Comparison of ENCODE assay signal across 13 cellular contexts in the genomic region with DNA sequence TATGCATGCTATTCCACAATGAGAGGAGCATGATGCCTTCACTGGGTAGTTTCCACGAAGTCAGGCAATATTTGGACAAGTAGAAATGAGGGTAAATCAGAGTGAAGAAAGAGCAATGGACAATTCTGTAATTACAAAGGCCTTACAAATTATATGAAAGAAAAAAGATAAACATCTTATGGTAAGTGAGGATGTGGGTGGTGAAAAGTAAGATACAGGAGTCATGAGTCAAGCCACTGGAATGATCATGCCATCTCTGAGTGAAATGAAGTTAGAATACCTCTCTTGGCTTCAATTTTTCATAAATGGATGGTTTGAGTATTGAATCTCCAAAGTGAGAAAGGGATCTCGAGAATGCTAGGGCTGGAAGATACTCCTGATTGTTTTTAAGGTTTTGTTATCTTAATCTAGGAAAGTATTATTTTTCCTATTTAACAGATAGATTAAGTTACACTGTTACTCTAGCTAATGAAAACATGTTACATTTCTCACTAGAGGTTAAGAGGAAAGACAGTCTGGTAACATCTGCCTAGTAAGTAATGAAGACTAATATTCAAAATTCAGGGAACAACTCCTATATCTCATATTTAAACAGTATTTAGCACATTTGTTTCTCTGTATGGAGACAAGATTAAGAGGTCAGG. TPM values are rescaled to one million over a fixed set of nuclear protein-coding genes. Genes with fewer than 3 reads are reported as not detected.
DNase-seq lines count a peak whose midpoint lies in the region; ATAC-seq lines count a peak whose summit lies in the region.
"Had no signal": no experiment of that assay in that cellular context is flagged by ENCODE, and none has a peak within 500 bp of the region (broad histone marks: within the 10 kb centered on the region; RNA-seq: fewer than 3 reads in every experiment).

No MANE protein-coding gene starts in this region.

- peaks cover 20% of the 10 kb centered on the region for H3K36me3 Mint-ChIP-seq in activated CD8-positive, alpha-beta memory T cell treated with anti-CD3 and anti-CD28 coated beads, Interleukin-2, amount 10 ng/mL, durations not matched to agents 7 days and 5 days
- H3K36me3 Mint-ChIP-seq in T-helper 2 cell treated with Interferon-gamma antibody and Interleukin-4, amounts not matched to agents 5 μg/mL and 100 μg/mL, for 36 hours (ENCODE audit: low read depth) = peaks cover 34% of the 10 kb centered on the region
- H3K36me3 Mint-ChIP-seq in stimulated activated naive B cell treated with anti-CD40 and anti-IgM and Interleukin-4, amounts not matched to agents 10 μg/mL and 1 μg/mL and 100 μg/mL, for 72 hours = peaks cover 2 to 7% of the 10 kb centered on the region in 2 donors
- H3K36me3 Mint-ChIP-seq in activated CD4-positive, alpha-beta T cell treated with anti-CD3 and anti-CD28 coated beads for 36 hours (ENCODE audit: low read depth) = peaks cover 3% of the 10 kb centered on the region

- CTCF ChIA-PET in activated CD8-positive, alpha-beta memory T cell treated with anti-CD3 and anti-CD28 coated beads, Interleukin-2, amount 10 ng/mL, durations not matched to agents 7 days and 5 days (lab: Charles Lee) = interaction anchor here (1.2 kb wide), 1 partner anchor 83 kb away, joined by 3 read pairs; no protein-coding TSS in a partner anchor
- CTCF ChIA-PET in activated CD4-positive, alpha-beta T cell treated with anti-CD3 and anti-CD28 coated beads for 36 hours (lab: Charles Lee) = no interaction called here

- H3K4me3 Mint-ChIP-seq in activated CD8-positive, alpha-beta memory T cell treated with anti-CD3 and anti-CD28 coated beads, Interleukin-2, amount 10 ng/mL, durations not matched to agents 7 days and 5 days = peak overlapping the region; percentile 23
- peak overlapping the region; percentile 98 for H3K4me3 Mint-ChIP-seq in T-helper 2 cell treated with Interferon-gamma antibody and Interleukin-4, amounts not matched to agents 5 μg/mL and 100 μg/mL, for 36 hours
- H3K4me3 Mint-ChIP-seq in stimulated activated naive B cell treated with anti-CD40 and anti-IgM and Interleukin-4, amounts not matched to agents 10 μg/mL and 1 μg/mL and 100 μg/mL, for 72 hours = no peak overlapping the region
- H3K4me3 Mint-ChIP-seq in activated CD4-positive, alpha-beta T cell treated with anti-CD3 and anti-CD28 coated beads for 36 hours = no peak overlapping the region

- no peak overlapping the region for H3K27ac Mint-ChIP-seq in activated CD8-positive, alpha-beta memory T cell treated with anti-CD3 and anti-CD28 coated beads, Interleukin-2, amount 10 ng/mL, durations not matched to agents 7 days and 5 days
- H3K27ac Mint-ChIP-seq in T-helper 2 cell treated with Interferon-gamma antibody and Interleukin-4, amounts not matched to agents 5 μg/mL and 100 μg/mL, for 36 hours = peak overlapping the region; percentile 56
- H3K27ac Mint-ChIP-seq in stimulated activated naive B cell treated with anti-CD40 and anti-IgM and Interleukin-4, amounts not matched to agents 10 μg/mL and 1 μg/mL and 100 μg/mL, for 72 hours = peak overlapping the region; percentile 56
- no peak overlapping the region for H3K27ac Mint-ChIP-seq in activated CD4-positive, alpha-beta T cell treated with anti-CD3 and anti-CD28 coated beads for 36 hours

- H3K4me3 ChIP-seq in iPS-11a (ENCODE audit: low read depth, low read length) = peak overlapping the region; percentile 83
- H3K4me3 ChIP-seq: SJSA1 had no signal

- no peak for DNase-seq in activated CD8-positive, alpha-beta memory T cell treated with anti-CD3 and anti-CD28 coated beads, Interleukin-2, amount 10 ng/mL, durations not matched to agents 7 days and 5 days
- DNase-seq in activated CD8-positive, alpha-beta memory T cell treated with anti-CD3 and anti-CD28 coated beads, Interleukin-2, amount 50 U/mL, for 4 hours = no peak
- DNase-seq in T-helper 2 cell treated with Interferon-gamma antibody and Interleukin-4, amounts not matched to agents 5 μg/mL and 100 μg/mL, for 36 hours (ENCODE audit: low spot score) = no peak
- no peak for DNase-seq in stimulated activated naive B cell treated with anti-CD40 and anti-IgM and Interleukin-4, amounts not matched to agents 10 μg/mL and 1 μg/mL and 100 μg/mL, for 72 hours
- no peak for DNase-seq in retina
- no peak for DNase-seq in activated CD4-positive, alpha-beta T cell treated with anti-CD3 and anti-CD28 coated beads for 36 hours
- DNase-seq in activated CD4-positive, CD25-positive, alpha-beta regulatory T cell (lab: John Stamatoyannopoulos, UW) = no peak
- DNase-seq: activated CD8-positive, alpha-beta memory T cell treated with anti-CD3 and anti-CD28 coated beads, Interleukin-2, amount 50 U/mL, for 48 hours; NCI-H146; small intestine; stimulated activated naive CD4-positive, alpha-beta T cell treated with Interleukin-2 at 50 U/mL for 16 hours had no signal

- intact Hi-C loops in activated CD4-positive, alpha-beta T cell treated with anti-CD3 and anti-CD28 coated beads for 36 hours (cut with DNase I, micrococcal nuclease) = no loop called here

- no peaks in the 10 kb centered on the region for H3K9me3 Mint-ChIP-seq in activated CD8-positive, alpha-beta memory T cell treated with anti-CD3 and anti-CD28 coated beads, Interleukin-2, amount 10 ng/mL, durations not matched to agents 7 days and 5 days (ENCODE audit: low read depth)
- H3K9me3 Mint-ChIP-seq in T-helper 2 cell treated with Interferon-gamma antibody and Interleukin-4, amounts not matched to agents 5 μg/mL and 100 μg/mL, for 36 hours = no peaks in the 10 kb centered on the region
- no peaks in the 10 kb centered on the region for H3K9me3 Mint-ChIP-seq in stimulated activated naive B cell treated with anti-CD40 and anti-IgM and Interleukin-4, amounts not matched to agents 10 μg/mL and 1 μg/mL and 100 μg/mL, for 72 hours
- H3K9me3 Mint-ChIP-seq in activated CD4-positive, alpha-beta T cell treated with anti-CD3 and anti-CD28 coated beads for 36 hours (ENCODE audit: low read depth) = no peaks in the 10 kb centered on the region

- POLR2A ChIA-PET in activated CD4-positive, alpha-beta T cell treated with anti-CD3 and anti-CD28 coated beads for 36 hours (lab: Charles Lee) = no interaction called here

- peaks cover 11% of the 10 kb centered on the region for H3K27me3 Mint-ChIP-seq in activated CD8-positive, alpha-beta memory T cell treated with anti-CD3 and anti-CD28 coated beads, Interleukin-2, amount 10 ng/mL, durations not matched to agents 7 days and 5 days
- H3K27me3 Mint-ChIP-seq in T-helper 2 cell treated with Interferon-gamma antibody and Interleukin-4, amounts not matched to agents 5 μg/mL and 100 μg/mL, for 36 hours (ENCODE audit: low read depth) = no peaks in the 10 kb centered on the region
- H3K27me3 Mint-ChIP-seq in stimulated activated naive B cell treated with anti-CD40 and anti-IgM and Interleukin-4, amounts not matched to agents 10 μg/mL and 1 μg/mL and 100 μg/mL, for 72 hours = no peaks in the 10 kb centered on the region
- peaks cover 25% of the 10 kb centered on the region for H3K27me3 Mint-ChIP-seq in activated CD4-positive, alpha-beta T cell treated with anti-CD3 and anti-CD28 coated beads for 36 hours

- peaks cover 44% of the 10 kb centered on the region for H3K4me1 Mint-ChIP-seq in activated CD8-positive, alpha-beta memory T cell treated with anti-CD3 and anti-CD28 coated beads, Interleukin-2, amount 10 ng/mL, durations not matched to agents 7 days and 5 days
- H3K4me1 Mint-ChIP-seq in T-helper 2 cell treated with Interferon-gamma antibody and Interleukin-4, amounts not matched to agents 5 μg/mL and 100 μg/mL, for 36 hours (ENCODE audit: low read depth) = peaks cover 51% of the 10 kb centered on the region
- peaks cover 19 to 30% of the 10 kb centered on the region in 2 donors for H3K4me1 Mint-ChIP-seq in stimulated activated naive B cell treated with anti-CD40 and anti-IgM and Interleukin-4, amounts not matched to agents 10 μg/mL and 1 μg/mL and 100 μg/mL, for 72 hours
- peaks cover 15% of the 10 kb centered on the region for H3K4me1 Mint-ChIP-seq in activated CD4-positive, alpha-beta T cell treated with anti-CD3 and anti-CD28 coated beads for 36 hours

- ATAC-seq in activated CD8-positive, alpha-beta memory T cell treated with anti-CD3 and anti-CD28 coated beads, Interleukin-2, amount 10 ng/mL, durations not matched to agents 7 days and 5 days = no peak
- no peak for ATAC-seq in stimulated activated naive B cell treated with anti-CD40 and anti-IgM and Interleukin-4, amounts not matched to agents 10 μg/mL and 1 μg/mL and 100 μg/mL, for 72 hours (replicated peaks)
- ATAC-seq in activated CD4-positive, alpha-beta T cell treated with anti-CD3 and anti-CD28 coated beads for 36 hours = no peak

RNA-seq across cellular contexts. Expression of gene GALNT3, which starts 2.1 kb away (rescaled TPM):
- 10 to 100 TPM; 11.3 to 13.8 TPM for total RNA-seq in activated CD8-positive, alpha-beta memory T cell treated with anti-CD3 and anti-CD28 coated beads, Interleukin-2, amount 10 ng/mL, durations not matched to agents 7 days and 5 days
- total RNA-seq in activated CD4-positive, alpha-beta T cell treated with anti-CD3 and anti-CD28 coated beads for 36 hours = 1 to 10 TPM; 3.0 to 5.5 TPM

Comparison
In these comparisons a context has a peak if more than half of its experiments do, and no peak if none do; other contexts are left out.
1. H3K27ac Mint-ChIP-seq: peak in T-helper 2 cell treated with Interferon-gamma antibody and Interleukin-4, amounts not matched to agents 5 μg/mL and 100 μg/mL, for 36 hours (single experiment) and stimulated activated naive B cell treated with anti-CD40 and anti-IgM and Interleukin-4, amounts not matched to agents 10 μg/mL and 1 μg/mL and 100 μg/mL, for 72 hours (single experiment); none in activated CD8-positive, alpha-beta memory T cell treated with anti-CD3 and anti-CD28 coated beads, Interleukin-2, amount 10 ng/mL, durations not matched to agents 7 days and 5 days (single experiment) and activated CD4-positive, alpha-beta T cell treated with anti-CD3 and anti-CD28 coated beads for 36 hours (single experiment).
2. H3K4me3 Mint-ChIP-seq: peak in activated CD8-positive, alpha-beta memory T cell treated with anti-CD3 and anti-CD28 coated beads, Interleukin-2, amount 10 ng/mL, durations not matched to agents 7 days and 5 days (single experiment) and T-helper 2 cell treated with Interferon-gamma antibody and Interleukin-4, amounts not matched to agents 5 μg/mL and 100 μg/mL, for 36 hours (single experiment); none in stimulated activated naive B cell treated with anti-CD40 and anti-IgM and Interleukin-4, amounts not matched to agents 10 μg/mL and 1 μg/mL and 100 μg/mL, for 72 hours (0 of 2) and activated CD4-positive, alpha-beta T cell treated with anti-CD3 and anti-CD28 coated beads for 36 hours (single experiment).